28 cellular contexts compared by ENCODE assay signal in the genomic region with DNA sequence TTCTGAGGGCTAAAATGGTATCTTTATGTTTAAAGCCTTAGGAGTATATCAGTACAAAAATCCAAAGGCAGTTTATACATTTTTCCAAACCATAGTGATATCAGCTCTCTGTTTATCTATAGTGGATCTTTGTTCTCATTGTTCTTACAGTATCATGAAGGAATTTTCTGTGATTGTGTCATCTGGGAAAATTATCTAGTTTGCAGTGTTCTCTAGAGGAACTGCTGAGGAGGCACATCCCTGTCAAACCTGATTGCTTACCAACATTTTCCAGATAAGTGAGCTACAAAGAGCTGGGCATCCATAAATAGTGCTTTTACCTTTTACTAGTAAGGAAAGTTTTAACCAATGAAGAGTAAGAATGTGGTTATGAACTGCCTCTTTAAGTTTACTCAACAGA. TPM values are rescaled to one million over a fixed set of nuclear protein-coding genes. Genes with fewer than 3 reads are reported as not detected.
A peak's percentile ranks its signal among the peaks of the same experiment; 100 is the strongest.
DNase-seq lines count a peak whose midpoint lies in the region; ATAC-seq, FAIRE-seq and TF ChIP-seq lines count a peak whose summit lies in the region.
"Had no signal": no experiment of that assay in that cellular context is flagged by ENCODE, and none has a peak within 500 bp of the region (broad histone marks: within the 10 kb centered on the region; RNA-seq: fewer than 3 reads in every experiment).

No MANE protein-coding gene starts in this region.

- no peak for TF ChIP-seq EP300 in A549 (IDR thresholded peaks at IDR 0.05)

- no peaks in the 10 kb centered on the region for H3K9me3 ChIP-seq in A549
- H3K9me3 ChIP-seq: HAP-1, spleen, uterus had no signal

- H3K4me2 ChIP-seq in A549, result no peak overlapping the region
- H3K4me2 ChIP-seq: PC-9 had no signal

- no peak for FAIRE-seq in A549 (lab: Jason Lieb, UNC)

- POLR2A ChIA-PET in A549 (lab: Yijun Ruan, JAX), result no interaction called here

- no peak overlapping the region for H3K27ac ChIP-seq in A549
- H3K27ac ChIP-seq: cardiac muscle cell, heart right ventricle, PC-9, spleen, uterus had no signal

- TF ChIP-seq CTCF in A549 (IDR thresholded peaks at IDR 0.05), result no peak
- no peak for TF ChIP-seq CTCF in choroid plexus epithelial cell (conservative IDR thresholded peaks at IDR 0.05; ENCODE audit: low read depth, low read length)

- CTCF ChIA-PET in A549 (lab: Yijun Ruan, JAX), result interaction anchor here (1.9 kb wide), 1 partner anchor 47 kb away, joined by 6 read pairs; no protein-coding TSS in a partner anchor

- no peak for TF ChIP-seq POLR2A in A549 (IDR thresholded peaks at IDR 0.05; ENCODE audit: low read length)

- TF ChIP-seq RAD21 in A549 (conservative IDR thresholded peaks at IDR 0.05 in 1 of 2, IDR thresholded peaks at IDR 0.05 in 1 of 2), result no peak

- no peak overlapping the region for H3K4me3 ChIP-seq in A549
- H3K4me3 ChIP-seq in choroid plexus epithelial cell (ENCODE audit: low read depth, low read length), result no peak overlapping the region
- H3K4me3 ChIP-seq: cardiac muscle cell, HAP-1, heart right ventricle, lung, PC-9, spleen, uterus had no signal

- peaks cover 6% of the 10 kb centered on the region; the same call in 1 of the 3 replicates for H3K4me1 ChIP-seq in A549
- H3K4me1 ChIP-seq: heart right ventricle, spleen, uterus had no signal

- ATAC-seq in A549 (no peak), GM18868 (IDR thresholded peaks at IDR 0.05; ENCODE audit: unreplicated experiment) (no peak), HG03342 (IDR thresholded peaks at IDR 0.05; ENCODE audit: unreplicated experiment) (no peak)
- ATAC-seq: activated T-cell treated with anti-CD3 and anti-CD28 coated beads, Interleukin-2, amount 50 U/mL, for 72 hours; esophagus mucosa; heart right ventricle; natural killer cell had no signal

- DNase-seq in A549 (ENCODE audit: low read depth in 1 of 2, low spot score in 1 of 2), result no peak
- DNase-seq in M059J (ENCODE audit: low read depth), result peak; percentile 35
- peak; percentile 75 for DNase-seq in choroid plexus epithelial cell (ENCODE audit: low read depth)
- DNase-seq in iris pigment epithelial cell (ENCODE audit: low read depth), result peak; percentile 86
- DNase-seq in cortex of kidney (lab: John Stamatoyannopoulos, UW), result no peak
- no peak for DNase-seq in AG08395 (ENCODE audit: low spot score)
- DNase-seq: ACHN; activated CD8-positive, alpha-beta memory T cell treated with anti-CD3 and anti-CD28 coated beads for 24 hours; activated naive CD8-positive, alpha-beta T cell treated with anti-CD3 and anti-CD28 coated beads for 36 hours; activated T-cell treated with anti-CD3 and anti-CD28 coated beads, Interleukin-2, amount 50 U/mL, for 72 hours; DMS153; heart right ventricle; immature natural killer cell; natural killer cell; NCI-H1436 treated with DMSO at 0.1 percent for 48 hours; NCI-H82; spleen; uterus had no signal

TF ChIP-seq in A549, 52 proteins besides CTCF, POLR2A, EP300 and RAD21:
- TF ChIP-seq ZC3H11A (IDR thresholded peaks at IDR 0.05), result no peak
- peak; percentile 12 for TF ChIP-seq MAFK (IDR thresholded peaks at IDR 0.05; ENCODE audit: partially characterized antibody)

RNA-seq across cellular contexts. Expression of a gene that starts 44.9 kb away (rescaled TPM):
- polyA plus RNA-seq in A549 (2011; rRNA removed) (not detected in 2 replicates), A549 (2017; fragmentation: RNase III; extraction: RNeasy Plus Mini Kit Qiagen cat#74134 plus additional on column Dnase treatment) (not detected in 3 replicates)
- polyA plus RNA-seq in A549 (2012; cell fraction: cytosol; rRNA removed), result not detected in 2 replicates
- not detected in 2 replicates for polyA plus RNA-seq in A549 (2012; cell fraction: nucleus; rRNA removed)
- not detected in 2 replicates for polyA minus RNA-seq in A549 (2011; rRNA and poly(A)+ RNA removed)
- total RNA-seq in M059J (2014; rRNA removed; shearing (Covaris generic)), result not detected in 2 replicates
- total RNA-seq: activated naive CD8-positive, alpha-beta T cell treated with anti-CD3 and anti-CD28 coated beads for 36 hours; activated T-cell treated with anti-CD3 and anti-CD28 coated beads, Interleukin-2, amount 50 U/mL, for 72 hours; cardiac muscle cell; esophagus mucosa; heart right ventricle; lung; natural killer cell; PC-9; posterior vena cava; spleen; subcutaneous adipose tissue had no signal
- polyA plus RNA-seq: CD14-positive monocyte, heart right ventricle, immature natural killer cell had no signal

RNA-seq across cellular contexts. Expression of a gene that starts 52.5 kb away (rescaled TPM):
- 4.7 TPM in 2 replicates for polyA plus RNA-seq in A549 (2011; rRNA removed)
- polyA plus RNA-seq in A549 (2012; cell fraction: cytosol; rRNA removed), result 0.52 and 0.53 TPM in 2 replicates
- polyA plus RNA-seq in A549 (2012; cell fraction: nucleus; rRNA removed), result 1.2 and 2.0 TPM in 2 replicates
- 1.2 to 1.8 TPM (median 1.5 TPM) in 3 replicates for polyA plus RNA-seq in A549 (2017; fragmentation: RNase III; extraction: RNeasy Plus Mini Kit Qiagen cat#74134 plus additional on column Dnase treatment)
- polyA minus RNA-seq in A549 (2011; rRNA and poly(A)+ RNA removed), result 4.3 and 4.8 TPM in 2 replicates
- total RNA-seq in M059J (2014; rRNA removed; shearing (Covaris generic)), result 1.4 and 3.1 TPM in 2 replicates

Comparison
In these comparisons a context has a peak if more than half of its experiments do, and no peak if none do; other contexts are left out.
1. DNase-seq: peak in M059J (single experiment), choroid plexus epithelial cell (single experiment) and iris pigment epithelial cell (single experiment); none in A549 (0 of 2), cortex of kidney (single experiment) and AG08395 (single experiment).